ENCODE assay signal across 9 cellular contexts in the genomic region with DNA sequence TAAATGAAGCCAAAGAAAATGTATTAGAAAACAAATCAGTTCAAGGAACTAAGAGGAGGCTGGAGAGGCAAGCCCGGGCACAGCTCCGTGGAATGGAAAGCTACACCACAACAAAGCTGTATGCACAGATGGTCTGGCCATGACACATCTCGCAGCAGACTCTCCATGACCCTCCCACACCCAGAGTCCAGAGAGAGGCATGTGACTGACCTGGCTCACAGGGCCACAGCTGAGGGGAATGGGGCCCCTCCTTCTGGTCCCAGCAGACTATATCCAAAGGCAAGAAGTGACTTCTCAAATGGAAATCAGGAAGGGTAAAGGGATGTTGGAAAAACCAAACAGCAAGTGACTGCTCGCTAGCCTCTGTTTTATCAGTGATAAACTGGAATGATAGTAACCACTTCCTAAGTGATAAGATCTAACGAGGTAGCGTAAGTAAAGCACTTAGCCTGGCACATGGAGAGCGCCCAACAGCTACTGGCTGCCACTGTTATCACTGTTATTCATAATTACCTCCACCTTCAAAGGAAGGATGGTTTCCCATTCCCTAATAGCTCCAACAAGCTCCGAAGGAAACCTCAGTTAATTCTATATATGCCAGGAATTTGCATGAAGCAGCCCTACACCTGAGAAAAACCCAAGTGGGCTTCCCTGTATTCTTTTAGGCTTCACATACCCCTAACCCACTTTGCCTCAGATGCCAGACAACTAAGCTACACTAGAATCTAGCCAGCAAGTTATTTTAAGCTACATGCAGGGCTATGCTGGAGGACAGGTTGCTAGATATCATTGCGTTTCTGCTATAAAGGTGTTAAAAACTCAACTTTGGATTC. TPM values are rescaled to one million over a fixed set of nuclear protein-coding genes. Genes with fewer than 3 reads are reported as not detected.
A peak's percentile ranks its signal among the peaks of the same experiment; 100 is the strongest.
DNase-seq lines count a peak whose midpoint lies in the region; ATAC-seq and TF ChIP-seq lines count a peak whose summit lies in the region.
"Had no signal": no experiment of that assay in that cellular context is flagged by ENCODE, and none has a peak within 500 bp of the region (broad histone marks: within the 10 kb centered on the region; RNA-seq: fewer than 3 reads in every experiment).

No MANE protein-coding gene starts in this region.

- no peak for DNase-seq in activated CD4-positive, alpha-beta T cell treated with anti-CD3 and anti-CD28 coated beads, Interleukin-2, amount 10 ng/mL, durations not matched to agents 7 days and 5 days
- DNase-seq in activated CD4-positive, alpha-beta T cell treated with anti-CD3 and anti-CD28 coated beads, Interleukin-2, amount 50 U/mL, for 48 hours = no peak
- DNase-seq in PC-9 (peak; percentile 76 to 85), erythroblast (lab: John Stamatoyannopoulos, UW) (peak; percentile 14 to 17)
- no peak for DNase-seq in stimulated activated naive B cell treated with anti-CD40 and anti-IgM and Interleukin-4, amounts not matched to agents 10 μg/mL and 1 μg/mL and 100 μg/mL, for 72 hours
- DNase-seq: NCI-H2081 treated with DMSO at 0.1 percent for 48 hours had no signal

- CTCF ChIA-PET in activated CD4-positive, alpha-beta T cell treated with anti-CD3 and anti-CD28 coated beads, Interleukin-2, amount 10 ng/mL, durations not matched to agents 7 days and 5 days (lab: Charles Lee) = interaction anchor here (1.5 kb wide), 2 partner anchors 9 to 94 kb away, joined by 3 to 4 read pairs; partner anchors contain the start of gene OSBPL3
- CTCF ChIA-PET in PC-9 (lab: Charles Lee) = interaction anchor here (2.1 kb wide), 1 partner anchor 10 kb away, joined by 4 read pairs; no protein-coding TSS in a partner anchor

- BruUV-seq in PC-9 (replicated peaks; lab: Mats Ljungman, UMichigan) = no TSS peak

- H3K27ac ChIP-seq in PC-9 = peak overlapping the region; percentile 10; the same call in 1 of the 2 replicates

- H3K9me3 ChIP-seq in PC-9 (ENCODE audit: insufficient read depth, low read depth) = no peaks in the 10 kb centered on the region

- peaks cover 26% of the 10 kb centered on the region for H3F3A ChIP-seq in PC-9 (ENCODE audit: insufficient read depth, low read depth)

- no peak for TF ChIP-seq CTCF in PC-9 (conservative IDR thresholded peaks at IDR 0.05)

- H3K36me3 ChIP-seq in PC-9 (ENCODE audit: low read depth) = no peaks in the 10 kb centered on the region

- H3K27me3 ChIP-seq in PC-9 (ENCODE audit: insufficient read depth, low read depth) = no peaks in the 10 kb centered on the region

- no peaks in the 10 kb centered on the region for H3K9me3 Mint-ChIP-seq in activated CD4-positive, alpha-beta T cell treated with anti-CD3 and anti-CD28 coated beads, Interleukin-2, amount 10 ng/mL, durations not matched to agents 7 days and 5 days
- H3K9me3 Mint-ChIP-seq in stimulated activated naive B cell treated with anti-CD40 and anti-IgM and Interleukin-4, amounts not matched to agents 10 μg/mL and 1 μg/mL and 100 μg/mL, for 72 hours = no peaks in the 10 kb centered on the region

- peaks cover 99% of the 10 kb centered on the region for H3K79me2 ChIP-seq in PC-9 (ENCODE audit: low read depth)

- H3K4me1 Mint-ChIP-seq in activated CD4-positive, alpha-beta T cell treated with anti-CD3 and anti-CD28 coated beads, Interleukin-2, amount 10 ng/mL, durations not matched to agents 7 days and 5 days = peaks cover 71% of the 10 kb centered on the region
- H3K4me1 Mint-ChIP-seq in stimulated activated naive B cell treated with anti-CD40 and anti-IgM and Interleukin-4, amounts not matched to agents 10 μg/mL and 1 μg/mL and 100 μg/mL, for 72 hours = peaks cover 36 to 76% of the 10 kb centered on the region in 2 donors

- peaks cover 57% of the 10 kb centered on the region for H3K4me1 ChIP-seq in PC-9 (replicated peaks; ENCODE audit: insufficient read depth)

- no peak overlapping the region for H3K4me3 ChIP-seq in PC-9

- H2AFZ ChIP-seq in PC-9 = no peak overlapping the region

- no peak overlapping the region for H3K4me3 Mint-ChIP-seq in activated CD4-positive, alpha-beta T cell treated with anti-CD3 and anti-CD28 coated beads, Interleukin-2, amount 10 ng/mL, durations not matched to agents 7 days and 5 days
- no peak overlapping the region for H3K4me3 Mint-ChIP-seq in stimulated activated naive B cell treated with anti-CD40 and anti-IgM and Interleukin-4, amounts not matched to agents 10 μg/mL and 1 μg/mL and 100 μg/mL, for 72 hours

- H4K20me1 ChIP-seq in PC-9 (ENCODE audit: insufficient read depth) = no peaks in the 10 kb centered on the region

- no peak for TF ChIP-seq POLR2A in erythroblast (IDR thresholded peaks at IDR 0.05; ENCODE audit: low read length)

- POLR2A ChIA-PET in activated CD4-positive, alpha-beta T cell treated with anti-CD3 and anti-CD28 coated beads, Interleukin-2, amount 10 ng/mL, durations not matched to agents 7 days and 5 days (lab: Charles Lee) = no interaction called here
- POLR2A ChIA-PET in PC-9 (lab: Charles Lee; ENCODE audit: unreplicated experiment) = interaction anchor here (0.5 to 0.9 kb wide), 3 partner anchors 20 to 100 kb away, joined by 3 to 5 read pairs (median 3); no protein-coding TSS in a partner anchor

- intact Hi-C loops in PC-9 (cut with micrococcal nuclease; ENCODE audit: unreplicated experiment) = loop anchor here (2.0 kb wide), 3 partner anchors 57 to 151 kb away; no protein-coding TSS in a partner anchor

- peak overlapping the region; percentile 47 for H3K27ac Mint-ChIP-seq in activated CD4-positive, alpha-beta T cell treated with anti-CD3 and anti-CD28 coated beads, Interleukin-2, amount 10 ng/mL, durations not matched to agents 7 days and 5 days
- no peak overlapping the region for H3K27ac Mint-ChIP-seq in stimulated activated naive B cell treated with anti-CD40 and anti-IgM and Interleukin-4, amounts not matched to agents 10 μg/mL and 1 μg/mL and 100 μg/mL, for 72 hours

- H3K4me2 ChIP-seq in PC-9 = peak overlapping the region; percentile 17

- H3K27me3 Mint-ChIP-seq in activated CD4-positive, alpha-beta T cell treated with anti-CD3 and anti-CD28 coated beads, Interleukin-2, amount 10 ng/mL, durations not matched to agents 7 days and 5 days = no peaks in the 10 kb centered on the region
- H3K27me3 Mint-ChIP-seq in stimulated activated naive B cell treated with anti-CD40 and anti-IgM and Interleukin-4, amounts not matched to agents 10 μg/mL and 1 μg/mL and 100 μg/mL, for 72 hours = no peaks in the 10 kb centered on the region

- H3K36me3 Mint-ChIP-seq in activated CD4-positive, alpha-beta T cell treated with anti-CD3 and anti-CD28 coated beads, Interleukin-2, amount 10 ng/mL, durations not matched to agents 7 days and 5 days (ENCODE audit: low read depth) = peaks cover 21% of the 10 kb centered on the region
- H3K36me3 Mint-ChIP-seq in stimulated activated naive B cell treated with anti-CD40 and anti-IgM and Interleukin-4, amounts not matched to agents 10 μg/mL and 1 μg/mL and 100 μg/mL, for 72 hours = peaks cover 5 to 8% of the 10 kb centered on the region in 2 donors

- no peaks in the 10 kb centered on the region for H3K9me2 ChIP-seq in PC-9 (ENCODE audit: insufficient read depth)

- peak; percentile 26 to 40 for ATAC-seq in stimulated activated naive B cell treated with anti-CD40 and anti-IgM and Interleukin-4, amounts not matched to agents 10 μg/mL and 1 μg/mL and 100 μg/mL, for 72 hours (replicated peaks)
- ATAC-seq in GM21825 (IDR thresholded peaks at IDR 0.05; ENCODE audit: unreplicated experiment) (no peak), HG03045 (IDR thresholded peaks at IDR 0.05; ENCODE audit: unreplicated experiment) (no peak), GM18907 (IDR thresholded peaks at IDR 0.05; ENCODE audit: unreplicated experiment) (no peak)

RNA-seq across cellular contexts. Expression of gene OSBPL3, which starts 8.4 kb away (rescaled TPM):
- 10 to 100 TPM; 77.5 to 77.9 TPM for total RNA-seq in activated CD4-positive, alpha-beta T cell treated with anti-CD3 and anti-CD28 coated beads, Interleukin-2, amount 10 ng/mL, durations not matched to agents 7 days and 5 days
- total RNA-seq in PC-9 (2021) = 87.6 and 88.4 TPM in 2 replicates

Comparison
In these comparisons a context has a peak if more than half of its experiments do, and no peak if none do; other contexts are left out.
1. DNase-seq: peak in PC-9 (2 of 2) and erythroblast (2 of 2); none in activated CD4-positive, alpha-beta T cell treated with anti-CD3 and anti-CD28 coated beads, Interleukin-2, amount 10 ng/mL, durations not matched to agents 7 days and 5 days (single experiment), activated CD4-positive, alpha-beta T cell treated with anti-CD3 and anti-CD28 coated beads, Interleukin-2, amount 50 U/mL, for 48 hours (0 of 2) and stimulated activated naive B cell treated with anti-CD40 and anti-IgM and Interleukin-4, amounts not matched to agents 10 μg/mL and 1 μg/mL and 100 μg/mL, for 72 hours (single experiment).
2. ATAC-seq: peak in stimulated activated naive B cell treated with anti-CD40 and anti-IgM and Interleukin-4, amounts not matched to agents 10 μg/mL and 1 μg/mL and 100 μg/mL, for 72 hours (2 of 2); none in GM21825 (single experiment), HG03045 (single experiment) and GM18907 (single experiment).